1 cellular context compared by ENCODE assay signal in the genomic region with DNA sequence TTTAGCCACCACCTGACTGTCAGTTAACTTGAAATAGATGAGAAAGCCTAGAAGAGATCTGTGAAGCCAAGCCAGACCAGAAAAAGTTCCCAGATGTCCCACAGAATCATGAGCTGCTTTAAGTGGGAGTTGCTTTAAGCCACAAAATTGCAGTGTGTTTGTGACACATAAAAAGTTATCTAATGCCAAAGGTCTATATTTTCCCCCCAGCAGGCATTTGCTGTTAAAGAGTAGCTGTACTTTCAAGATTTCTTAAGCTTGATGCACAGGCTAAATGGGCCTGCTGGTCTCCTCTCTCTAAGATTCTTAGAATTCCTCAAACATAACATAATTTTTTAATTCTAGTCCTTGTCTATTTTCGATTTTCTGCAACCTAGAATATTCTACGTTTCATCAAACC.
TF ChIP-seq lines count a peak whose summit lies in the region.

No MANE protein-coding gene starts in this region.

TF ChIP-seq in WTC11, 78 proteins besides CTCF, POLR2A, EP300 and RAD21 (continued from another document):
- TF ChIP-seq, protein P1, sequence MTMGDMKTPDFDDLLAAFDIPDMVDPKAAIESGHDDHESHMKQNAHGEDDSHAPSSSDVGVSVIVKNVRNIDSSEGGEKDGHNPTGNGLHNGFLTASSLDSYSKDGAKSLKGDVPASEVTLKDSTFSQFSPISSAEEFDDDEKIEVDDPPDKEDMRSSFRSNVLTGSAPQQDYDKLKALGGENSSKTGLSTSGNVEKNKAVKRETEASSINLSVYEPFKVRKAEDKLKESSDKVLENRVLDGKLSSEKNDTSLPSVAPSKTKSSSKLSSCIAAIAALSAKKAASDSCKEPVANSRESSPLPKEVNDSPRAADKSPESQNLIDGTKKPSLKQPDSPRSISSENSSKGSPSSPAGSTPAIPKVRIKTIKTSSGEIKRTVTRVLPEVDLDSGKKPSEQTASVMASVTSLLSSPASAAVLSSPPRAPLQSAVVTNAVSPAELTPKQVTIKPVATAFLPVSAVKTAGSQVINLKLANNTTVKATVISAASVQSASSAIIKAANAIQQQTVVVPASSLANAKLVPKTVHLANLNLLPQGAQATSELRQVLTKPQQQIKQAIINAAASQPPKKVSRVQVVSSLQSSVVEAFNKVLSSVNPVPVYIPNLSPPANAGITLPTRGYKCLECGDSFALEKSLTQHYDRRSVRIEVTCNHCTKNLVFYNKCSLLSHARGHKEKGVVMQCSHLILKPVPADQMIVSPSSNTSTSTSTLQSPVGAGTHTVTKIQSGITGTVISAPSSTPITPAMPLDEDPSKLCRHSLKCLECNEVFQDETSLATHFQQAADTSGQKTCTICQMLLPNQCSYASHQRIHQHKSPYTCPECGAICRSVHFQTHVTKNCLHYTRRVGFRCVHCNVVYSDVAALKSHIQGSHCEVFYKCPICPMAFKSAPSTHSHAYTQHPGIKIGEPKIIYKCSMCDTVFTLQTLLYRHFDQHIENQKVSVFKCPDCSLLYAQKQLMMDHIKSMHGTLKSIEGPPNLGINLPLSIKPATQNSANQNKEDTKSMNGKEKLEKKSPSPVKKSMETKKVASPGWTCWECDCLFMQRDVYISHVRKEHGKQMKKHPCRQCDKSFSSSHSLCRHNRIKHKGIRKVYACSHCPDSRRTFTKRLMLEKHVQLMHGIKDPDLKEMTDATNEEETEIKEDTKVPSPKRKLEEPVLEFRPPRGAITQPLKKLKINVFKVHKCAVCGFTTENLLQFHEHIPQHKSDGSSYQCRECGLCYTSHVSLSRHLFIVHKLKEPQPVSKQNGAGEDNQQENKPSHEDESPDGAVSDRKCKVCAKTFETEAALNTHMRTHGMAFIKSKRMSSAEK (CRISPR knock-in tag; IDR thresholded peaks at IDR 0.05; ENCODE audit: borderline replicate concordance) = no peak
- no peak for TF ChIP-seq GABPB1 (CRISPR knock-in tag; IDR thresholded peaks at IDR 0.05)
- no peak for TF ChIP-seq TCF7 (CRISPR knock-in tag; IDR thresholded peaks at IDR 0.05; ENCODE audit: low read depth)
- TF ChIP-seq NFATC4 (CRISPR knock-in tag; IDR thresholded peaks at IDR 0.05) = no peak
- no peak for TF ChIP-seq FOXP1 (CRISPR knock-in tag; IDR thresholded peaks at IDR 0.05; ENCODE audit: borderline replicate concordance)
- TF ChIP-seq, protein P2, sequence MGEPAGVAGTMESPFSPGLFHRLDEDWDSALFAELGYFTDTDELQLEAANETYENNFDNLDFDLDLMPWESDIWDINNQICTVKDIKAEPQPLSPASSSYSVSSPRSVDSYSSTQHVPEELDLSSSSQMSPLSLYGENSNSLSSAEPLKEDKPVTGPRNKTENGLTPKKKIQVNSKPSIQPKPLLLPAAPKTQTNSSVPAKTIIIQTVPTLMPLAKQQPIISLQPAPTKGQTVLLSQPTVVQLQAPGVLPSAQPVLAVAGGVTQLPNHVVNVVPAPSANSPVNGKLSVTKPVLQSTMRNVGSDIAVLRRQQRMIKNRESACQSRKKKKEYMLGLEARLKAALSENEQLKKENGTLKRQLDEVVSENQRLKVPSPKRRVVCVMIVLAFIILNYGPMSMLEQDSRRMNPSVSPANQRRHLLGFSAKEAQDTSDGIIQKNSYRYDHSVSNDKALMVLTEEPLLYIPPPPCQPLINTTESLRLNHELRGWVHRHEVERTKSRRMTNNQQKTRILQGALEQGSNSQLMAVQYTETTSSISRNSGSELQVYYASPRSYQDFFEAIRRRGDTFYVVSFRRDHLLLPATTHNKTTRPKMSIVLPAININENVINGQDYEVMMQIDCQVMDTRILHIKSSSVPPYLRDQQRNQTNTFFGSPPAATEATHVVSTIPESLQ (CRISPR knock-in tag; IDR thresholded peaks at IDR 0.05) = no peak
- TF ChIP-seq ZNF396 (CRISPR knock-in tag; IDR thresholded peaks at IDR 0.05; ENCODE audit: borderline replicate concordance) = no peak
- no peak for TF ChIP-seq ESRRA (CRISPR knock-in tag; IDR thresholded peaks at IDR 0.05; ENCODE audit: borderline replicate concordance)
- TF ChIP-seq ZNF121 (CRISPR knock-in tag; IDR thresholded peaks at IDR 0.05) = no peak
